In the genomic region with DNA sequence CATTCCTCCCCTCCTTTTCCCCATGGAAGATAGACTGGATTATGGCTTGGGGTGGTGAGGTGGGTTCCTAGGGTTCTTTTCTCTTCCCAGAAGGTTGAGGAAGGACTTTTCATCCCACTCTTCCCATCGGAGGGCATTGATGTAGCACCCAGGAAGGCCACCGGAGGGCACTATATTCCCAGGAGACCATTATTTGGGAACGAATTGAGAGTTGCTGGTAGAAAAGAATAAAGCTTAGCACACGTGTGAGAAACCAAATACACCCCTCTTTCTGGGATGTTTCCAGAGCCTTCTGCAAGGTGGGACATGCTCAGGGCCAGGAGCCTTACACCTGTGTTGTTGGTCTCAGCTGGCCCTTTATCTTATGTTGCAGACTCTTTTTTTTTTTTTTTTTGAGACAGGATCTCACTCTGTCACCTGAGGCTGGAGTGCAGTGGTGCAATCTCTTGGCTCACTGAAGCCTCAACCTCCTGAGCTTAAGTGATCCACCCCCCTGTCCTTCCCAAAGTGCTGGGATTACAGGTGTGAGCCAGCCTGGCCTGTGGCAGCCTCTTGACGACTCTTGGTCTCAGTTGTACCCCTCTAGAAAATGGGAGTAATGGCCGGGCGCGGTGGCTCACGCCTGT, we compare ENCODE assay signal across 8 cellular contexts. TPM values are rescaled to one million over a fixed set of nuclear protein-coding genes. Genes with fewer than 3 reads are reported as not detected.
A peak's percentile ranks its signal among the peaks of the same experiment; 100 is the strongest.
DNase-seq lines count a peak whose midpoint lies in the region; ATAC-seq and TF ChIP-seq lines count a peak whose summit lies in the region.

No MANE protein-coding gene starts in this region.

- H3K4me3 ChIP-seq in lung (no peak overlapping the region), uterus (no peak overlapping the region)

- no peaks in the 10 kb centered on the region for H3K9me3 ChIP-seq in lung (ENCODE audit: control insufficient read depth in 2 of 2, insufficient read depth in 1 of 2, low read length in 1 of 2)
- no peaks in the 10 kb centered on the region for H3K9me3 ChIP-seq in uterus

- no peak for TF ChIP-seq POLR2A in uterus (IDR thresholded peaks at IDR 0.05)

- WGBS in lung, 2 donors, result 48 to 53% methylated on average over 9 of the region's 9 CpGs

- H3K27me3 ChIP-seq in lung (ENCODE audit: control insufficient read depth, insufficient read depth) (no peaks in the 10 kb centered on the region), uterus (no peaks in the 10 kb centered on the region)

- TF ChIP-seq CTCF in lung (IDR thresholded peaks at IDR 0.05; ENCODE audit: control extremely low read depth, extremely low read depth), result peak; percentile 30
- peak; percentile 40 to 63 (median 50) for TF ChIP-seq CTCF in uterus (IDR thresholded peaks at IDR 0.05)

- DNase-seq in NOMO-1 (lab: John Stamatoyannopoulos, UW; ENCODE audit: unreplicated experiment in 2 of 2), result peak; percentile 14 to 18
- no peak for DNase-seq in NOMO-1 treated with dmso at 0.1 percent for 144 hours (lab: John Stamatoyannopoulos, UW; ENCODE audit: unreplicated experiment)
- DNase-seq in LoVo (ENCODE audit: low spot score), result peak; percentile 65
- DNase-seq in SHP77 (lab: John Stamatoyannopoulos, UW), result peak; percentile 33 to 74
- peak; percentile 79 for DNase-seq in ecto neural progenitor cell (ENCODE audit: low spot score)
- peak; percentile 61 for DNase-seq in lung (ENCODE audit: low spot score)
- peak; percentile 25 to 56 for DNase-seq in uterus
- no peak for DNase-seq in activated gamma-delta T cell (lab: John Stamatoyannopoulos, UW)

- peak; percentile 66 for ATAC-seq in lung (ENCODE audit: insufficient read depth, low FRiP score)

- H3K4me1 ChIP-seq in lung (ENCODE audit: control insufficient read depth in 2 of 2, insufficient read depth in 2 of 2, low read length in 2 of 2) (no peaks in the 10 kb centered on the region), uterus (no peaks in the 10 kb centered on the region)

- H3K27ac ChIP-seq in lung (ENCODE audit: low read depth in 1 of 2, low read length in 1 of 2) (no peak overlapping the region), uterus (no peak overlapping the region)

- H3K36me3 ChIP-seq in lung (ENCODE audit: control insufficient read depth in 2 of 2, insufficient read depth in 2 of 2, low read length in 2 of 2) (no peaks in the 10 kb centered on the region), uterus (no peaks in the 10 kb centered on the region)

- intact Hi-C loops in uterus (cut with DNase I; ENCODE audit: low total_unique reads), result no loop called here

RNA-seq across cellular contexts. Expression of a gene that starts 6.3 kb away (rescaled TPM):
- total RNA-seq in lung, result 1 to 10 TPM; 1.4 to 1.5 TPM
- under 1 TPM; 0.57 to 0.87 TPM for polyA plus RNA-seq in lung
- 10 to 100 TPM in 1 of 4 donors, under 1 TPM in 1, not detected in 2; 0.67 to 10.5 TPM for total RNA-seq in uterus

RNA-seq across cellular contexts. Expression of a gene that starts 28.7 kb away (rescaled TPM):
- total RNA-seq in lung (1 to 10 TPM; 1.3 to 1.9 TPM), uterus (1 to 10 TPM in 1 of 4 donors, not detected in 3; 3.1 TPM)
- 1 to 10 TPM; 1.5 to 5.5 TPM for polyA plus RNA-seq in lung

RNA-seq across cellular contexts. Expression of a gene that starts 46.3 kb away (rescaled TPM):
- total RNA-seq in lung (10 to 100 TPM; 13.1 to 14.7 TPM), uterus (10 to 100 TPM in 2 of 4 donors, 1 to 10 TPM in 2; 1.8 to 19.3 (median 10.9) TPM)
- 1 to 10 TPM; 3.4 to 6.8 TPM for polyA plus RNA-seq in lung

Comparison
In these comparisons a context has a peak if more than half of its experiments do, and no peak if none do; other contexts are left out.
1. DNase-seq: peak in NOMO-1 (2 of 2), LoVo (single experiment), SHP77 (2 of 2), ecto neural progenitor cell (single experiment), lung (single experiment) and uterus (2 of 2); none in NOMO-1 treated with dmso at 0.1 percent for 144 hours (single experiment) and activated gamma-delta T cell (single experiment).